ENCODE assay signal across 8 cellular contexts in the genomic region with DNA sequence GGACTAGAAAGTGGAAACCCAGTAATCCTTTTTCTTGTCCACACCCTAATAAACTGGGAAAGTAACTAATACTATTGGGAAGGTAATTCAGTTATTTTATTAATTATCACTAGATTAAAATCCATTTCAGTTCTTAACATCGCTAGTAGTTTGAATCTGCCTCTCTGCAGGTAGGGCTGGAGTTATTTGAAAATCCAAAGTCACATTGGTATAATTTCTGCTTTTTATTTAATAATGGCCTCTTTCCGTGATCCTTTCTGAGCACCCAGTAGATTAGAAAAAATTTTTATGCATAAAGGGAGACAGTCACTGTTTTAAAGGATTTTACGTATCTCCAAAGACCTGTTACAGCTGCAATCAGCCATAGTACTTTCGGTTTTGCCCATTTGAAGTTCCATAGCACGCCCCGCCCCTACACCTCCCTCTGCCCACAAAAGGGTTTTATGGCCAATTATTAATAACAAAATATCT. TPM values are rescaled to one million over a fixed set of nuclear protein-coding genes. Genes with fewer than 3 reads are reported as not detected.
A peak's percentile ranks its signal among the peaks of the same experiment; 100 is the strongest.
DNase-seq lines count a peak whose midpoint lies in the region; TF ChIP-seq lines count a peak whose summit lies in the region.

No MANE protein-coding gene starts in this region.

- peaks cover 38% of the 10 kb centered on the region for H3K79me2 ChIP-seq in MM.1S (ENCODE audit: low read length)

- H3K9me2 ChIP-seq in MM.1S (replicated peaks; ENCODE audit: insufficient read depth, low read length), result no peaks in the 10 kb centered on the region

- H3K4me3 ChIP-seq in HFF-Myc (replicated peaks; ENCODE audit: low read depth, low read length), result peak overlapping the region; percentile 98
- peak overlapping the region; percentile 97 for H3K4me3 ChIP-seq in MM.1S (ENCODE audit: low read length)

- peaks cover 28% of the 10 kb centered on the region for H3F3A ChIP-seq in MM.1S (ENCODE audit: insufficient read depth, low read length)

- no peaks in the 10 kb centered on the region for H3K9me3 ChIP-seq in MM.1S (replicated peaks; ENCODE audit: insufficient read depth, low read length)

- H3K36me3 ChIP-seq in MM.1S (replicated peaks; ENCODE audit: insufficient read depth, low read length), result peaks cover 8% of the 10 kb centered on the region

- H3K27ac ChIP-seq in MM.1S (ENCODE audit: low read length), result peak overlapping the region; percentile 67; the same call in 1 of the 2 replicates
- H3K27ac ChIP-seq in layer of hippocampus (ENCODE audit: low read depth, low read length), result peak overlapping the region; percentile 53

- H3K4me1 ChIP-seq in MM.1S (ENCODE audit: low read length), result peaks cover 3% of the 10 kb centered on the region; the same call in 1 of the 2 replicates

- H3K4me2 ChIP-seq in MM.1S (ENCODE audit: low read depth, low read length), result peak overlapping the region; percentile 95

- H3K27me3 ChIP-seq in MM.1S (replicated peaks; ENCODE audit: insufficient read depth, low read length) (no peaks in the 10 kb centered on the region), layer of hippocampus (ENCODE audit: control insufficient read depth, insufficient read depth, low read length) (no peaks in the 10 kb centered on the region)

- no peaks in the 10 kb centered on the region for H4K20me1 ChIP-seq in MM.1S (ENCODE audit: insufficient read depth, low read length)

- H2AFZ ChIP-seq in MM.1S (ENCODE audit: low read length), result peak overlapping the region; percentile 82

- no peak for TF ChIP-seq CTCF in HFF-Myc (IDR thresholded peaks at IDR 0.05; ENCODE audit: low read depth, low read length, missing control alignments)
- TF ChIP-seq CTCF in MM.1S (IDR thresholded peaks at IDR 0.05; ENCODE audit: low read length), result no peak

- peak; percentile 49 for DNase-seq in NCI-H2107 treated with DMSO at 0.1 percent for 48 hours (lab: John Stamatoyannopoulos, UW; ENCODE audit: unreplicated experiment)
- no peak for DNase-seq in NCI-H2107 (lab: John Stamatoyannopoulos, UW)
- DNase-seq in HFF-Myc (ENCODE audit: extremely low read depth, low read depth), result no peak
- peak; percentile 75 for DNase-seq in MM.1S
- DNase-seq in UCSD-AML1 (lab: John Stamatoyannopoulos, UW; ENCODE audit: unreplicated experiment), result peak; percentile 33
- DNase-seq in cerebellum (ENCODE audit: low spot score), result peak; percentile 6
- peak in 2 of 3 experiments; percentile 11 to 42 for DNase-seq in stimulated activated CD4-positive, alpha-beta T cell treated with anti-CD3 and anti-CD28 coated beads, TNF-alpha, amount 100 ng/mL, for 24 hours (ENCODE audit: low read depth in 3 of 3)

- H3K9ac ChIP-seq in MM.1S (ENCODE audit: low read length), result peak overlapping the region; percentile 70

RNA-seq across cellular contexts. Expression of a gene that starts 0.6 kb away (rescaled TPM):
- 116 TPM for total RNA-seq in cerebellum

RNA-seq across cellular contexts. Expression of a gene that starts 20.0 kb away (rescaled TPM):
- total RNA-seq in cerebellum, result 100 TPM

Comparison
In these comparisons a context has a peak if more than half of its experiments do, and no peak if none do; other contexts are left out.
1. DNase-seq: peak in NCI-H2107 treated with DMSO at 0.1 percent for 48 hours (single experiment), MM.1S (single experiment), UCSD-AML1 (single experiment), cerebellum (single experiment) and stimulated activated CD4-positive, alpha-beta T cell treated with anti-CD3 and anti-CD28 coated beads, TNF-alpha, amount 100 ng/mL, for 24 hours (2 of 3); none in NCI-H2107 (single experiment) and HFF-Myc (single experiment).